Comparison of ENCODE assay signal across 1 cellular context in the genomic region with DNA sequence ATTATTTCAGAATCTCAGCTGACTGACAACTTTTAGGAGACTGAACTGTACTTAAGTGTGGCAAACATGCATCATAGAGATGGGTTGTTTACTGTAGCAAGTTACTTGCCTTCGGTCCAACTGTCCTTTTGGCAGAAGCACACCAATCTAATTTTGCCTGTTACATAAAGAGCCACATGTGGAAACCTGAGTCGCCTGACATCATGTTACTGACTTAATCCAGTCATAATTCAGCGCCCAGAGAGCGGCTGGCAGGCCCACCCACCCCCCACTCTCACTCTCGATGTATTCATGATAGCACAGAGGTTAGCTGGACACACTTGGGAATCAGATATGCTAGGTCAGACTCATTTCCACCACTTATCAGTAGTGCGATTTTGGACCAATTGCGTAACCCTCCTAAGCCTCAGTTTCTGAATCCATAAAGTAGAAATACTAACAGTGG.
TF ChIP-seq lines count a peak whose summit lies in the region.

No MANE protein-coding gene starts in this region.

TF ChIP-seq in HepG2, 621 proteins besides CTCF, POLR2A, EP300 and RAD21 (continues in another document):
- TF ChIP-seq ZNF34 (CRISPR knock-in tag; IDR thresholded peaks at IDR 0.05; ENCODE audit: borderline replicate concordance): no peak
- TF ChIP-seq ZNF878 (CRISPR knock-in tag; IDR thresholded peaks at IDR 0.05): no peak
- TF ChIP-seq NR3C1 (CRISPR knock-in tag; IDR thresholded peaks at IDR 0.05): no peak
- 0 out of 2 replicates have a peak, but pooled peaks have one; percentile 69 for TF ChIP-seq DNMT3B (CRISPR knock-in tag; conservative IDR thresholded peaks at IDR 0.05)
- no peak for TF ChIP-seq ZFP41 (CRISPR knock-in tag; IDR thresholded peaks at IDR 0.05; ENCODE audit: borderline replicate concordance)
- TF ChIP-seq GLMP (CRISPR knock-in tag; IDR thresholded peaks at IDR 0.05; ENCODE audit: borderline replicate concordance): no peak
- no peak for TF ChIP-seq ZNF225 (CRISPR knock-in tag; IDR thresholded peaks at IDR 0.05)
- TF ChIP-seq SIN3B (IDR thresholded peaks at IDR 0.05; ENCODE audit: low read length): no peak
- no peak for TF ChIP-seq BHLHE40 (IDR thresholded peaks at IDR 0.05; ENCODE audit: low read length)
- no peak for TF ChIP-seq TOE1 (CRISPR knock-in tag; IDR thresholded peaks at IDR 0.05)
- TF ChIP-seq, protein P1, sequence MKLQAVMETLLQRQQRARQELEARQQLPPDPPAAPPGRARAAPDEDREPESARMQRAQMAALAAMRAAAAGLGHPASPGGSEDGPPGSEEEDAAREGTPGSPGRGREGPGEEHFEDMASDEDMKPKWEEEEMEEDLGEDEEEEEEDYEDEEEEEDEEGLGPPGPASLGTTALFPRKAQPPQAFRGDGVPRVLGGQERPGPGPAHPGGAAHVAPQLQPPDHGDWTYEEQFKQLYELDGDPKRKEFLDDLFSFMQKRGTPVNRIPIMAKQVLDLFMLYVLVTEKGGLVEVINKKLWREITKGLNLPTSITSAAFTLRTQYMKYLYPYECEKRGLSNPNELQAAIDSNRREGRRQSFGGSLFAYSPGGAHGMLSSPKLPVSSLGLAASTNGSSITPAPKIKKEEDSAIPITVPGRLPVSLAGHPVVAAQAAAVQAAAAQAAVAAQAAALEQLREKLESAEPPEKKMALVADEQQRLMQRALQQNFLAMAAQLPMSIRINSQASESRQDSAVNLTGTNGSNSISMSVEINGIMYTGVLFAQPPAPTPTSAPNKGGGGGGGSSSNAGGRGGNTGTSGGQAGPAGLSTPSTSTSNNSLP (IDR thresholded peaks at IDR 0.05; ENCODE audit: low read depth, low read length): peak; percentile 53; the same call in 1 of the 2 replicates
- no peak for TF ChIP-seq ZNF773 (CRISPR knock-in tag; IDR thresholded peaks at IDR 0.05; ENCODE audit: borderline replicate concordance)
- no peak for TF ChIP-seq ELF3 (CRISPR knock-in tag; IDR thresholded peaks at IDR 0.05)
- TF ChIP-seq ZIK1 (CRISPR knock-in tag; IDR thresholded peaks at IDR 0.05; ENCODE audit: borderline replicate concordance, low read depth): no peak
- no peak for TF ChIP-seq ZNF891 (CRISPR knock-in tag; IDR thresholded peaks at IDR 0.05)
- TF ChIP-seq, protein P2, sequence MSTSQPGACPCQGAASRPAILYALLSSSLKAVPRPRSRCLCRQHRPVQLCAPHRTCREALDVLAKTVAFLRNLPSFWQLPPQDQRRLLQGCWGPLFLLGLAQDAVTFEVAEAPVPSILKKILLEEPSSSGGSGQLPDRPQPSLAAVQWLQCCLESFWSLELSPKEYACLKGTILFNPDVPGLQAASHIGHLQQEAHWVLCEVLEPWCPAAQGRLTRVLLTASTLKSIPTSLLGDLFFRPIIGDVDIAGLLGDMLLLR (CRISPR knock-in tag; IDR thresholded peaks at IDR 0.05): no peak
- TF ChIP-seq GZF1 (CRISPR knock-in tag; IDR thresholded peaks at IDR 0.05): no peak
- TF ChIP-seq, protein P3, sequence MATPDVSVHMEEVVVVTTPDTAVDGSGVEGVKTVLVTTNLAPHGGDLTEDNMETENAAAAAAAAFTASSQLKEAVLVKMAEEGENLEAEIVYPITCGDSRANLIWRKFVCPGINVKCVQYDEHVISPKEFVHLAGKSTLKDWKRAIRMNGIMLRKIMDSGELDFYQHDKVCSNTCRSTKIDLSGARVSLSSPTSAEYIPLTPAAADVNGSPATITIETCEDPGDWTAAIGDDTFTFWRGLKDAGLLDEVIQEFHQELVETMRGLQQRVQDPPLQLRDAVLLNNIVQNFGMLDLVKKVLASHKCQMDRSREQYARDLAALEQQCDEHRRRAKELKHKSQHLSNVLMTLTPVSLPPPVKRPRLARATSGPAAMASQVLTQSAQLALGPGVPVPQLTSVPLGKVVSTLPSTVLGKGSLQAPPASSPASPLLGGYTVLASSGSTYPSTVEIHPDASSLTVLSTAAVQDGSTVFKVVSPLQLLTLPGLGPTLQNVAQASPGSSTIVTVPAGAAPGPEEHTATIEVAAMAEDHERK (CRISPR knock-in tag; IDR thresholded peaks at IDR 0.05; ENCODE audit: low read depth): no peak
- TF ChIP-seq TRIM24 (CRISPR knock-in tag; IDR thresholded peaks at IDR 0.05): no peak
- TF ChIP-seq PLRG1 (conservative IDR thresholded peaks at IDR 0.05): no peak
- no peak for TF ChIP-seq POLR2AphosphoS2 (IDR thresholded peaks at IDR 0.05; ENCODE audit: low read depth, low read length)
- TF ChIP-seq TEAD3 (CRISPR knock-in tag; optimal IDR thresholded peaks at IDR 0.05; ENCODE audit: borderline replicate concordance): no peak
- TF ChIP-seq, protein P4, sequence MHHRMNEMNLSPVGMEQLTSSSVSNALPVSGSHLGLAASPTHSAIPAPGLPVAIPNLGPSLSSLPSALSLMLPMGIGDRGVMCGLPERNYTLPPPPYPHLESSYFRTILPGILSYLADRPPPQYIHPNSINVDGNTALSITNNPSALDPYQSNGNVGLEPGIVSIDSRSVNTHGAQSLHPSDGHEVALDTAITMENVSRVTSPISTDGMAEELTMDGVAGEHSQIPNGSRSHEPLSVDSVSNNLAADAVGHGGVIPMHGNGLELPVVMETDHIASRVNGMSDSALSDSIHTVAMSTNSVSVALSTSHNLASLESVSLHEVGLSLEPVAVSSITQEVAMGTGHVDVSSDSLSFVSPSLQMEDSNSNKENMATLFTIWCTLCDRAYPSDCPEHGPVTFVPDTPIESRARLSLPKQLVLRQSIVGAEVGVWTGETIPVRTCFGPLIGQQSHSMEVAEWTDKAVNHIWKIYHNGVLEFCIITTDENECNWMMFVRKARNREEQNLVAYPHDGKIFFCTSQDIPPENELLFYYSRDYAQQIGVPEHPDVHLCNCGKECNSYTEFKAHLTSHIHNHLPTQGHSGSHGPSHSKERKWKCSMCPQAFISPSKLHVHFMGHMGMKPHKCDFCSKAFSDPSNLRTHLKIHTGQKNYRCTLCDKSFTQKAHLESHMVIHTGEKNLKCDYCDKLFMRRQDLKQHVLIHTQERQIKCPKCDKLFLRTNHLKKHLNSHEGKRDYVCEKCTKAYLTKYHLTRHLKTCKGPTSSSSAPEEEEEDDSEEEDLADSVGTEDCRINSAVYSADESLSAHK (CRISPR knock-in tag; IDR thresholded peaks at IDR 0.05; ENCODE audit: borderline replicate concordance): no peak
- no peak for TF ChIP-seq ZFP36 (IDR thresholded peaks at IDR 0.05; ENCODE audit: borderline replicate concordance, low read depth, low read length, partially characterized antibody)
- TF ChIP-seq KAT8 (CRISPR knock-in tag; IDR thresholded peaks at IDR 0.05): no peak; the same call in 1 of the 2 replicates
- TF ChIP-seq ZNF782 (CRISPR knock-in tag; IDR thresholded peaks at IDR 0.05; ENCODE audit: borderline replicate concordance): no peak
- TF ChIP-seq ZNF343 (CRISPR knock-in tag; IDR thresholded peaks at IDR 0.05): no peak
- peak; percentile 46; the same call in 1 of the 2 replicates for TF ChIP-seq HNF4A (CRISPR knock-in tag; IDR thresholded peaks at IDR 0.05)
- TF ChIP-seq ZNF724P (CRISPR knock-in tag; IDR thresholded peaks at IDR 0.05; ENCODE audit: borderline replicate concordance): no peak
- TF ChIP-seq KDM5B (CRISPR knock-in tag; IDR thresholded peaks at IDR 0.05; ENCODE audit: borderline replicate concordance): no peak
- TF ChIP-seq SOX13 (IDR thresholded peaks at IDR 0.05): no peak
- peak in 1 of 2 experiments; percentile 49; a peak in 1 of 4 replicates for TF ChIP-seq SOX13 (CRISPR knock-in tag; conservative IDR thresholded peaks at IDR 0.05 in 1 of 2, IDR thresholded peaks at IDR 0.05 in 1 of 2)
- 0 out of 2 replicates have a peak, but pooled peaks have one; percentile 36 for TF ChIP-seq ZNF205 (CRISPR knock-in tag; IDR thresholded peaks at IDR 0.05)
- no peak for TF ChIP-seq ZBTB14 (CRISPR knock-in tag; IDR thresholded peaks at IDR 0.05)
- TF ChIP-seq NR2F6 (IDR thresholded peaks at IDR 0.05): peak; percentile 37; the same call in 1 of the 2 replicates
- 0 out of 2 replicates have a peak, but pooled peaks have one; percentile 6 for TF ChIP-seq NR2F6 (CRISPR knock-in tag; IDR thresholded peaks at IDR 0.05)
- no peak for TF ChIP-seq ZNF20 (CRISPR knock-in tag; IDR thresholded peaks at IDR 0.05)
- TF ChIP-seq MIER3 (CRISPR knock-in tag; IDR thresholded peaks at IDR 0.05; ENCODE audit: borderline replicate concordance): peak; percentile 43; the same call in 1 of the 2 replicates
- TF ChIP-seq PHF8 (CRISPR knock-in tag; IDR thresholded peaks at IDR 0.05): no peak
- no peak for TF ChIP-seq ZNF468 (CRISPR knock-in tag; IDR thresholded peaks at IDR 0.05)
- no peak; the same call in 1 of the 2 replicates for TF ChIP-seq SAP130 (CRISPR knock-in tag; IDR thresholded peaks at IDR 0.05; ENCODE audit: low read depth)
- TF ChIP-seq YEATS4 (CRISPR knock-in tag; IDR thresholded peaks at IDR 0.05; ENCODE audit: borderline replicate concordance): no peak
- 0 out of 2 replicates have a peak, but pooled peaks have one; percentile 22 for TF ChIP-seq ZNF264 (CRISPR knock-in tag; IDR thresholded peaks at IDR 0.05)
- TF ChIP-seq GATAD2A (CRISPR knock-in tag; IDR thresholded peaks at IDR 0.05): peak; percentile 62; the same call in 1 of the 2 replicates
- TF ChIP-seq BCL3 (CRISPR knock-in tag; IDR thresholded peaks at IDR 0.05): no peak
- TF ChIP-seq SOX5 (CRISPR knock-in tag; IDR thresholded peaks at IDR 0.05; ENCODE audit: borderline replicate concordance): 0 out of 2 replicates have a peak, but pooled peaks have one; percentile 18
- peak; percentile 36; the same call in 1 of the 2 replicates for TF ChIP-seq FOSL2 (CRISPR knock-in tag; IDR thresholded peaks at IDR 0.05)
- no peak for TF ChIP-seq ZNF329 (CRISPR knock-in tag; IDR thresholded peaks at IDR 0.05; ENCODE audit: low read depth)
- TF ChIP-seq KMT2B (CRISPR knock-in tag; IDR thresholded peaks at IDR 0.05): no peak
- TF ChIP-seq U2AF1 (optimal IDR thresholded peaks at IDR 0.05; ENCODE audit: low read depth, low read length): no peak
- TF ChIP-seq SIX1 (CRISPR knock-in tag; IDR thresholded peaks at IDR 0.05; ENCODE audit: borderline replicate concordance): peak; percentile 69; the same call in 1 of the 2 replicates
- TF ChIP-seq ZBTB39 (CRISPR knock-in tag; IDR thresholded peaks at IDR 0.05): no peak
- TF ChIP-seq NAIF1 (CRISPR knock-in tag; IDR thresholded peaks at IDR 0.05; ENCODE audit: borderline replicate concordance): no peak
- no peak for TF ChIP-seq ZNF101 (CRISPR knock-in tag; IDR thresholded peaks at IDR 0.05; ENCODE audit: borderline replicate concordance, low read depth)
- no peak for TF ChIP-seq FOXK2 (IDR thresholded peaks at IDR 0.05)
- no peak for TF ChIP-seq FOSL1 (CRISPR knock-in tag; IDR thresholded peaks at IDR 0.05; ENCODE audit: borderline replicate concordance)
- no peak for TF ChIP-seq ZBTB1 (CRISPR knock-in tag; IDR thresholded peaks at IDR 0.05; ENCODE audit: borderline replicate concordance)
- no peak for TF ChIP-seq HOXA7 (CRISPR knock-in tag; IDR thresholded peaks at IDR 0.05)
- TF ChIP-seq, protein P5, sequence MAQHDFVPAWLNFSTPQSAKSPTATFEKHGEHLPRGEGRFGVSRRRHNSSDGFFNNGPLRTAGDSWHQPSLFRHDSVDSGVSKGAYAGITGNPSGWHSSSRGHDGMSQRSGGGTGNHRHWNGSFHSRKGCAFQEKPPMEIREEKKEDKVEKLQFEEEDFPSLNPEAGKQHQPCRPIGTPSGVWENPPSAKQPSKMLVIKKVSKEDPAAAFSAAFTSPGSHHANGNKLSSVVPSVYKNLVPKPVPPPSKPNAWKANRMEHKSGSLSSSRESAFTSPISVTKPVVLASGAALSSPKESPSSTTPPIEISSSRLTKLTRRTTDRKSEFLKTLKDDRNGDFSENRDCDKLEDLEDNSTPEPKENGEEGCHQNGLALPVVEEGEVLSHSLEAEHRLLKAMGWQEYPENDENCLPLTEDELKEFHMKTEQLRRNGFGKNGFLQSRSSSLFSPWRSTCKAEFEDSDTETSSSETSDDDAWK (CRISPR knock-in tag; IDR thresholded peaks at IDR 0.05): no peak
- TF ChIP-seq SSRP1 (CRISPR knock-in tag; IDR thresholded peaks at IDR 0.05): no peak; the same call in 1 of the 2 replicates
- TF ChIP-seq SRSF1 (optimal IDR thresholded peaks at IDR 0.05; ENCODE audit: low read depth, low read length): no peak
- no peak for TF ChIP-seq NFE2L1 (CRISPR knock-in tag; IDR thresholded peaks at IDR 0.05; ENCODE audit: borderline replicate concordance)
- no peak for TF ChIP-seq ZNF557 (CRISPR knock-in tag; IDR thresholded peaks at IDR 0.05)
